Comparison of ENCODE assay signal across 8 cellular contexts in the genomic region with DNA sequence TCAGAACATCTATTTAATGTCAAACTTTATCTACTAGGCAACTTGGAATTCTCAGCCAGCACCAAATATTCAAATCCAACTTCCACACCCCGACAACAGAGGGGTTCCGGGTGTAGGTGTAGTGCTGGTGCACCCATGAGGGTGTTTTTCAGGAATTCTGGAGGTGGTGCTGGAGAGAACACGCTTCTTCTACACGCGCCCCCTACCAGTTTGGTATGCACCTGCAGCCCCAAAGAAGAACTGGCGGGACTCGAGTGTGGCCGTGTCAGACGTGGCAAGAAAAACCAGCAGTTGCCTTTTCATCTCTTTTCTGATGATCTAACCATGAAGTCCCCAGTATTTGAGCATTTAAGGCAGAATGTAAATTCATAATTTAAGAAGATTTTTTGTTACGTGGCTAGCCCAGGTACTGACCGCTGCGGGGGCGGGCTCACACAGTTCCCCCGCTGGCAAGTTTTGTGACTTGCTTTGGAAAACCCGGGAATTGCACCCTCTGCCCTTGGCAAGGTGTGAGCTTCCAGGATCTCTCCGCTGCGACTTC.
DNase-seq lines count a peak whose midpoint lies in the region; ATAC-seq and TF ChIP-seq lines count a peak whose summit lies in the region.

No MANE protein-coding gene starts in this region.

- peak overlapping the region; percentile 71 for H3K27ac ChIP-seq in 22Rv1
- H3K27ac ChIP-seq in WERI-Rb-1, result peak overlapping the region; percentile 65

- H3K9me3 ChIP-seq in WERI-Rb-1 (ENCODE audit: severe bottlenecking), result no peaks in the 10 kb centered on the region

- DNase-seq in NCI-H2171 (lab: John Stamatoyannopoulos, UW) (peak; percentile 76), WERI-Rb-1 (peak; percentile 84), cerebellar cortex (ENCODE audit: low spot score) (peak; percentile 84), kidney glomerular epithelial cell (lab: John Stamatoyannopoulos, UW) (peak; percentile 55)
- DNase-seq in stimulated activated CD4-positive, alpha-beta T cell treated with anti-CD3 and anti-CD28 coated beads, Interleukin-1b, Interleukin-23, amount 100 ng/mL, for 4 hours (ENCODE audit: low read depth in 2 of 2), result peak; percentile 26 to 32

- no peaks in the 10 kb centered on the region for H3K36me3 ChIP-seq in WERI-Rb-1

- peak; percentile 47 for ATAC-seq in GM18508 (IDR thresholded peaks at IDR 0.05; ENCODE audit: insufficient read depth, unreplicated experiment)
- peak; percentile 68 for ATAC-seq in HG03066 (IDR thresholded peaks at IDR 0.05; ENCODE audit: low read depth, unreplicated experiment)

- H3K4me3 ChIP-seq in WERI-Rb-1 (ENCODE audit: low read depth, low read length), result peak overlapping the region; percentile 86

- TF ChIP-seq CTCF in 22Rv1 (IDR thresholded peaks at IDR 0.05) (peak; percentile 82), WERI-Rb-1 (IDR thresholded peaks at IDR 0.05; ENCODE audit: low read depth, low read length) (peak; percentile 80)

- no peaks in the 10 kb centered on the region for H3K27me3 ChIP-seq in WERI-Rb-1 (ENCODE audit: insufficient read depth, low read depth, severe bottlenecking)

Comparison
In these comparisons a context has a peak if more than half of its experiments do, and no peak if none do; other contexts are left out.
1. Peak in every context shown above with its lines: DNase-seq, ATAC-seq, H3K4me3 ChIP-seq and H3K27ac ChIP-seq.
2. DNase-seq: peak in every context shown above with its lines; median percentile 84 in WERI-Rb-1; 84 in cerebellar cortex; 76 in NCI-H2171; 55 in kidney glomerular epithelial cell; 29 in stimulated activated CD4-positive, alpha-beta T cell treated with anti-CD3 and anti-CD28 coated beads, Interleukin-1b, Interleukin-23, amount 100 ng/mL, for 4 hours.